1 cellular context compared by ENCODE assay signal in the genomic region with DNA sequence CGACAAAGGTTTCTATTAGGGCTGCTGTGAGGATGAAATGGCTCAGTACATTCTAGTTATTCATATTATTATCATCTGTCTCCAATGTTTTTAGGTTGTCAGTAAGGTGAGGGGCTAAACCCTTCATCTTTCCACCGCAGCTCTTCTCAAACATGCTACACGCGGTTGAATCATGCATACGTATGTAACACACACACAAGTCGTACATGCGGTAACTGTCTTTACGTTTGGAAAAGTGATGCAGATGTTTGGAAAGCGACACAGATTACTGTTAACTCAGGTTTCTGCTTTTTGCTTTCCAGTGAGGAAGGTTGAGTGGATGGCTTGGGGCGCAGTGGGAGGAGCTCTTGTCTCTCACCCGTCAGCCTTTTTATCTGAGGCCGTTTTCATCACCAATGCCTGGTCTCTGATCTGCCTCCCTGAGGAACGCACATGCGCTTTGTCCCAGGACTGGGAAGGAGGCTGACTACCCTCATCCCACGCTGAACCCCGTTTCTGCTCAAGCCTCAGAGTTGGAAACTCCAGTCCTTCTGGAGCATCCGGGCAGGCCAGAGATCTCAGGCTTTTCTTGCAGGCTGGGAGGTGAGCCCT.
TF ChIP-seq lines count a peak whose summit lies in the region.

No MANE protein-coding gene starts in this region.

TF ChIP-seq in IMR-90, 13 proteins besides CTCF, POLR2A, EP300 and RAD21:
- TF ChIP-seq CHD1 (IDR thresholded peaks at IDR 0.05; ENCODE audit: low read depth, low read length) (no peak), RCOR1 (IDR thresholded peaks at IDR 0.05; ENCODE audit: insufficient replicate concordance, low read length) (no peak)
